6 cellular contexts compared by ENCODE assay signal in the genomic region with DNA sequence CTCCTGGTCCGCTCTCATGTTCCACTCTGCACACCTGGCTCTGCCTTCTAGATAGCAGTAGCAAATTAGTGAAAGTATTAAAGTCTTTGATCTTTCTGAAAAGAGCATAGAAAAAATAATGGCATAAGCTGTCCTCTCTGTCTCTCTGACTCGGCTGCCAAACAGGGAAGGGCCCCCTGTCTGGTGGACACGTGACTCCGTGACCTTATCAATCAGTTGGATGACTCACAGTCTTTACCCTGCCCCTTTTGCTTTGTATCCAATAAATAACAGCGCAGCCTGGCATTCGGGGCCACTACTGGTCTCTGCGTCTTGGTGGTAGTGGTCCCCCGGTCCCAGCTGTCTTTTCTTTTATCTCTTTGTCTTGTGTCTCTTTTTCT. TPM values are rescaled to one million over a fixed set of nuclear protein-coding genes. Genes with fewer than 3 reads are reported as not detected.
DNase-seq lines count a peak whose midpoint lies in the region; ATAC-seq, FAIRE-seq and TF ChIP-seq lines count a peak whose summit lies in the region.
"Not testable (repeated sequence)": the region's sequence is repeated elsewhere in the genome, so short reads cannot be mapped to it uniquely, and the experiment has no call there.

No MANE protein-coding gene starts in this region.

- H2BK12ac ChIP-seq in neuronal stem cell (ENCODE audit: low read length), result not testable (repeated sequence)

- not testable (repeated sequence) for H3K4me3 ChIP-seq in A549; neuronal stem cell (ENCODE audit: low read length in 2 of 2)
- H3K4me3 ChIP-seq in OCI-LY3 (ENCODE audit: low read length), result peak overlapping the region; percentile 52
- H3K4me3 ChIP-seq in adrenal gland, result peak overlapping the region in 1 of 4 donors; percentile 27

- not testable (repeated sequence) for ATAC-seq in A549

- not testable (repeated sequence) for H3K9ac ChIP-seq in OCI-LY3 (ENCODE audit: low read length); neuronal stem cell (ENCODE audit: low read depth, low read length, poor library complexity)

- not testable (repeated sequence) for H4K20me1 ChIP-seq in OCI-LY3 (ENCODE audit: insufficient read depth, low read length)

- not testable (repeated sequence) for H3K27me3 ChIP-seq in OCI-LY3 (ENCODE audit: low read depth, low read length); adrenal gland; neuronal stem cell (ENCODE audit: control insufficient read depth in 3 of 3, insufficient read depth in 3 of 3, low read depth in 1 of 3, low read length in 3 of 3)

- CTCF ChIA-PET in A549 (lab: Yijun Ruan, JAX), result interaction anchor here (0.7 to 5.9 kb wide), 5 partner anchors 9 to 496 kb away, joined by 3 to 25 read pairs (median 3); no protein-coding TSS in a partner anchor

- not testable (repeated sequence) for TF ChIP-seq RAD21 in A549 (conservative IDR thresholded peaks at IDR 0.05 in 1 of 2, IDR thresholded peaks at IDR 0.05 in 1 of 2)

- intact Hi-C loops in adrenal gland (cut with DNase I), result loop anchor here in 1 of 2 donors (2.0 kb wide), 1 partner anchor 174 kb away; no protein-coding TSS in a partner anchor

- H3K79me2 ChIP-seq in OCI-LY3 (ENCODE audit: low read length), result not testable (repeated sequence)

- not testable (repeated sequence) for H3K4ac ChIP-seq in neuronal stem cell (ENCODE audit: low read length)

- H2AK5ac ChIP-seq in neuronal stem cell (ENCODE audit: low read depth, low read length), result not testable (repeated sequence)

- peak overlapping the region; percentile 81; the same call in 1 of the 2 replicates for H2AFZ ChIP-seq in OCI-LY3 (ENCODE audit: low read depth, low read length)
- H2AFZ ChIP-seq in neuronal stem cell (ENCODE audit: low read length), result peak overlapping the region; percentile 11

- POLR2A ChIA-PET in A549 (lab: Yijun Ruan, JAX), result not testable (repeated sequence)

- not testable (repeated sequence) for H4K8ac ChIP-seq in neuronal stem cell (ENCODE audit: low read depth, low read length)

- not testable (repeated sequence) for H2BK5ac ChIP-seq in neuronal stem cell (ENCODE audit: low read length)

- TF ChIP-seq CTCF in A549 (IDR thresholded peaks at IDR 0.05); OCI-LY3 (IDR thresholded peaks at IDR 0.05; ENCODE audit: low read depth, low read length); VCaP (conservative IDR thresholded peaks at IDR 0.05); adrenal gland (IDR thresholded peaks at IDR 0.05): not testable (repeated sequence)

- not testable (repeated sequence) for TF ChIP-seq EP300 in A549 (IDR thresholded peaks at IDR 0.05)

- not testable (repeated sequence) for H3K27ac ChIP-seq in A549; OCI-LY3 (ENCODE audit: low read length); neuronal stem cell (replicated peaks; ENCODE audit: low read length)
- H3K27ac ChIP-seq in VCaP, result peak overlapping the region; percentile 65
- H3K27ac ChIP-seq in adrenal gland, result peak overlapping the region in 1 of 5 donors; percentile 36

- H3K4me2 ChIP-seq in A549, result peak overlapping the region; percentile 55; the same call in 1 of the 3 replicates
- peak overlapping the region; percentile 61 for H3K4me2 ChIP-seq in OCI-LY3 (ENCODE audit: low read length)
- not testable (repeated sequence) for H3K4me2 ChIP-seq in neuronal stem cell (ENCODE audit: insufficient read depth, low read length, poor library complexity, severe bottlenecking)

- not testable (repeated sequence) for TF ChIP-seq POLR2A in A549 (IDR thresholded peaks at IDR 0.05; ENCODE audit: low read length); adrenal gland (IDR thresholded peaks at IDR 0.05)

- H3K4me1 ChIP-seq in A549; adrenal gland (replicated peaks in 1 of 2); neuronal stem cell (ENCODE audit: control insufficient read depth in 2 of 2, insufficient read depth in 1 of 2, low read depth in 1 of 2, low read length in 2 of 2): not testable (repeated sequence)
- H3K4me1 ChIP-seq in OCI-LY3 (ENCODE audit: low read length), result peaks cover 12% of the 10 kb centered on the region

- H4K91ac ChIP-seq in neuronal stem cell (ENCODE audit: low read depth, low read length, poor library complexity), result not testable (repeated sequence)

- not testable (repeated sequence) for DNase-seq in A549 (ENCODE audit: low read depth in 1 of 2, low spot score in 1 of 2); neuronal stem cell (ENCODE audit: low spot score)
- DNase-seq in Daoy (ENCODE audit: low read depth) (peak; percentile 16), adrenal gland (peak; percentile 28 to 66 (median 56))

- not testable (repeated sequence) for H2BK15ac ChIP-seq in neuronal stem cell (ENCODE audit: low read length)

- not testable (repeated sequence) for H3K79me1 ChIP-seq in neuronal stem cell (ENCODE audit: low read depth, low read length)

- H2BK120ac ChIP-seq in neuronal stem cell (ENCODE audit: low read depth, low read length), result not testable (repeated sequence)

- 81% methylated on average over 8 of the region's 8 CpGs for WGBS in A549 (ENCODE audit: missing lambda C conversion rate)
- WGBS in adrenal gland, 4 donors, result 37 to 63% (median 51%) methylated on average over 8 of the region's 8 CpGs
- WGBS in neuronal stem cell (ENCODE audit: extremely low coverage in 2 of 2, insufficient read length in 2 of 2, insufficient replicate concordance in 1 of 2), 2 donors, result no CpG with 5 or more reads among the region's 8 CpGs

- not testable (repeated sequence) for FAIRE-seq in A549 (lab: Jason Lieb, UNC)

- H3K18ac ChIP-seq in neuronal stem cell (ENCODE audit: low read length), result not testable (repeated sequence)

- H3K9me3 ChIP-seq in A549; OCI-LY3 (ENCODE audit: insufficient read depth, low read length); adrenal gland (replicated peaks in 1 of 3); neuronal stem cell (replicated peaks in 1 of 2; ENCODE audit: control insufficient read depth in 2 of 2, insufficient read depth in 1 of 2, low read depth in 1 of 2, low read length in 2 of 2): not testable (repeated sequence)

- not testable (repeated sequence) for H3K14ac ChIP-seq in neuronal stem cell (ENCODE audit: low read length)

- H3K36me3 ChIP-seq in OCI-LY3 (replicated peaks; ENCODE audit: low read depth, low read length); adrenal gland (replicated peaks in 1 of 2); neuronal stem cell (replicated peaks in 1 of 2; ENCODE audit: control insufficient read depth in 2 of 2, insufficient read depth in 2 of 2, low read length in 2 of 2): not testable (repeated sequence)

- not testable (repeated sequence) for H3K23ac ChIP-seq in neuronal stem cell (ENCODE audit: low read depth, low read length, poor library complexity)

RNA-seq across cellular contexts. Expression of gene TFRC, which starts 59.4 kb away (rescaled TPM):
- 146 and 147 TPM in 2 replicates for polyA plus RNA-seq in A549 (2011; rRNA removed)
- polyA plus RNA-seq in A549 (2012; cell fraction: cytosol; rRNA removed), result 26.7 and 27.6 TPM in 2 replicates
- polyA plus RNA-seq in A549 (2012; cell fraction: nucleus; rRNA removed), result 32.5 and 51.9 TPM in 2 replicates
- polyA plus RNA-seq in A549 (2017; fragmentation: RNase III; extraction: RNeasy Plus Mini Kit Qiagen cat#74134 plus additional on column Dnase treatment), result 114 to 139 TPM (median 132 TPM) in 3 replicates
- 174 and 199 TPM in 2 replicates for polyA minus RNA-seq in A549 (2011; rRNA and poly(A)+ RNA removed)
- total RNA-seq in Daoy (2014; rRNA removed; shearing (Covaris generic)), result 195 and 212 TPM in 2 replicates
- 100 to 1,000 TPM in 1 of 8 donors, 10 to 100 TPM in 7; 22.7 to 414 (median 60.8) TPM for total RNA-seq in adrenal gland
- 100 to 1,000 TPM in 1 of 3 donors, 1 to 10 TPM in 2; 7.3 to 195 (median 8.5) TPM for polyA plus RNA-seq in adrenal gland
- 33.8 TPM for polyA plus RNA-seq in neuronal stem cell (2013, experiment 1 of 2)
- 33.9 TPM for polyA plus RNA-seq in neuronal stem cell (2013, experiment 2 of 2)
